Comparison of ENCODE assay signal across 10 cellular contexts in the genomic region with DNA sequence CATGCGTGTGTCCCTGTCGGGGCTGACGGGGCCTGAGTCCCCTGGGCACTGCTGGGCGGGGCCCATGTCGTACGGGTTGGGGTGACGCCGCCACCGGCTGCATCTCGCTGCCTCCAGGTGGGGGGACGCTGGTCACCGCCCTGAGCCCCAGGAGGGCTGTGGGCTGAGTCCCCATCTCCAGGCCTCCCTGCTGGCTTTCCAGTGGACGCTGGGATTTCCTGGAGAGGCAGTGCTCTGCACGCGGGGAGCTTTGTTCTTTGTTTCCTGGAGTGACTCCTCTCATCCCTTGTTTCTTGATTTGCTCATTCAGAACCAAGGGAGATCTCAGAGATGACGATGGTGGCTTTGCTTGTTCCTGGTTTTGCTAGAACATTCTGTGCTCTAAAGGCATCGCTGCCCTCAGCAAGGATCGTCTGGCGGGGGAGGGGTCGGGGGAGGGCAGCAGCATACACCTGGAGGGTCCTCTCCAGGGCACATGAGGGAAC. TPM values are rescaled to one million over a fixed set of nuclear protein-coding genes. Genes with fewer than 3 reads are reported as not detected.
A peak's percentile ranks its signal among the peaks of the same experiment; 100 is the strongest.
DNase-seq lines count a peak whose midpoint lies in the region; ATAC-seq and TF ChIP-seq lines count a peak whose summit lies in the region.
"Had no signal": no experiment of that assay in that cellular context is flagged by ENCODE, and none has a peak within 500 bp of the region (broad histone marks: within the 10 kb centered on the region; RNA-seq: fewer than 3 reads in every experiment).

No MANE protein-coding gene starts in this region.

- H3K36me3 Mint-ChIP-seq in activated B cell treated with CpG ODN at 0.5 μM for 24 hours (ENCODE audit: low read depth) = peaks cover 9% of the 10 kb centered on the region

- CTCF ChIA-PET in HEK293 (lab: Yijun Ruan, JAX) (interaction anchor here (0.6 kb wide), 1 partner anchor 36 kb away, joined by 5 read pairs; no protein-coding TSS in a partner anchor), activated B cell treated with CpG ODN at 0.5 μM for 24 hours (lab: Charles Lee) (interaction anchor here (1.1 kb wide), 1 partner anchor 26 kb away, joined by 5 read pairs; no protein-coding TSS in a partner anchor)

- H3K27me3 Mint-ChIP-seq in activated B cell treated with CpG ODN at 0.5 μM for 24 hours = no peaks in the 10 kb centered on the region

- no peaks in the 10 kb centered on the region for H3K27me3 ChIP-seq in subcutaneous abdominal adipose tissue (ENCODE audit: control insufficient read depth in 5 of 5, insufficient read depth in 4 of 5, low read length in 5 of 5)

- H3K4me1 ChIP-seq in HEK293 (ENCODE audit: control insufficient read depth, insufficient read depth, low read length) (no peaks in the 10 kb centered on the region; the same call in 1 of the 2 replicates), subcutaneous abdominal adipose tissue (ENCODE audit: control insufficient read depth in 5 of 5, insufficient read depth in 5 of 5, low read length in 5 of 5) (peaks cover 0 to 84% (median 71%) of the 10 kb centered on the region in 5 donors)

- peaks cover 0 to 6% of the 10 kb centered on the region in 2 experiments; a peak in 1 of 3 replicates for H3K36me3 ChIP-seq in HEK293 (ENCODE audit: control insufficient read depth in 2 of 2, insufficient read depth in 1 of 2, low read length in 2 of 2)
- peaks cover 0 to 15% (median 11%) of the 10 kb centered on the region in 5 donors for H3K36me3 ChIP-seq in subcutaneous abdominal adipose tissue (ENCODE audit: control insufficient read depth in 5 of 5, insufficient read depth in 5 of 5, low read length in 5 of 5)

- ATAC-seq in activated B cell treated with CpG ODN at 0.5 μM for 24 hours (ENCODE audit: low read depth) (peak; percentile 64), left colon (peak; percentile 23)

- H3K9me3 ChIP-seq in HEK293 (ENCODE audit: control insufficient read depth, insufficient read depth, low read depth, low read length) (no peaks in the 10 kb centered on the region), subcutaneous abdominal adipose tissue (ENCODE audit: control insufficient read depth in 5 of 5, low read length in 5 of 5) (no peaks in the 10 kb centered on the region)

- H3K9me3 Mint-ChIP-seq in activated B cell treated with CpG ODN at 0.5 μM for 24 hours = no peaks in the 10 kb centered on the region

- H3K27ac Mint-ChIP-seq in activated B cell treated with CpG ODN at 0.5 μM for 24 hours = peak overlapping the region; percentile 89

- peak overlapping the region; percentile 44 for H3K4me3 Mint-ChIP-seq in activated B cell treated with CpG ODN at 0.5 μM for 24 hours

- POLR2A ChIA-PET in HEK293 (lab: Yijun Ruan, JAX) (no interaction called here), activated B cell treated with CpG ODN at 0.5 μM for 24 hours (lab: Charles Lee) (interaction anchor here (0.7 to 6.0 kb wide), 4 partner anchors 20 to 110 kb away, joined by 3 to 41 read pairs (median 8); a partner anchor contains a TSS)

- intact Hi-C loops in activated B cell treated with CpG ODN at 0.5 μM for 24 hours (cut with micrococcal nuclease) = no loop called here
- intact Hi-C loops in left colon (cut with DNase I, micrococcal nuclease) = no loop called here

- no peak overlapping the region for H3K9ac ChIP-seq in subcutaneous abdominal adipose tissue (ENCODE audit: low read length in 5 of 5)

- TF ChIP-seq CTCF in HEK293 (tag by site-specific recombination; IDR thresholded peaks at IDR 0.05) = no peak
- no peak for TF ChIP-seq CTCF in activated B cell treated with CpG ODN at 0.5 μM for 24 hours (IDR thresholded peaks at IDR 0.05)

- H3K4me3 ChIP-seq in HEK293 (ENCODE audit: low read depth, low read length) = no peak overlapping the region
- no peak overlapping the region for H3K4me3 ChIP-seq in subcutaneous abdominal adipose tissue (ENCODE audit: low read depth in 1 of 5, low read length in 5 of 5)

- peak; percentile 69 for DNase-seq in activated B cell treated with CpG ODN at 0.5 μM for 24 hours
- DNase-seq in left colon = peak in 1 of 2 donors; percentile 72
- DNase-seq in amygdala (lab: John Stamatoyannopoulos, UW) = no peak
- no peak for DNase-seq in activated CD8-positive, alpha-beta memory T cell treated with anti-CD3 and anti-CD28 coated beads for 24 hours
- no peak for DNase-seq in NCI-H2196 treated with DMSO at 0.1 percent for 48 hours (lab: John Stamatoyannopoulos, UW; ENCODE audit: unreplicated experiment)
- DNase-seq in H4 (ENCODE audit: low spot score) = no peak
- DNase-seq: activated effector memory CD4-positive, alpha-beta T cell treated with anti-CD3 and anti-CD28 coated beads, Interleukin-2, amount 50 U/mL, for 16 hours; NCI-H526 treated with DMSO at 0.1 percent for 48 hours had no signal

- no peak overlapping the region for H3K27ac ChIP-seq in HEK293 (ENCODE audit: extremely low read depth, low read depth, low read length)
- H3K27ac ChIP-seq in subcutaneous abdominal adipose tissue (ENCODE audit: low read depth, low read length) = peak overlapping the region; percentile 41

- peaks cover 63% of the 10 kb centered on the region for H3K4me1 Mint-ChIP-seq in activated B cell treated with CpG ODN at 0.5 μM for 24 hours

TF ChIP-seq in HEK293, 187 proteins besides CTCF, POLR2A, EP300 and RAD21:
- TF ChIP-seq, protein P1, sequence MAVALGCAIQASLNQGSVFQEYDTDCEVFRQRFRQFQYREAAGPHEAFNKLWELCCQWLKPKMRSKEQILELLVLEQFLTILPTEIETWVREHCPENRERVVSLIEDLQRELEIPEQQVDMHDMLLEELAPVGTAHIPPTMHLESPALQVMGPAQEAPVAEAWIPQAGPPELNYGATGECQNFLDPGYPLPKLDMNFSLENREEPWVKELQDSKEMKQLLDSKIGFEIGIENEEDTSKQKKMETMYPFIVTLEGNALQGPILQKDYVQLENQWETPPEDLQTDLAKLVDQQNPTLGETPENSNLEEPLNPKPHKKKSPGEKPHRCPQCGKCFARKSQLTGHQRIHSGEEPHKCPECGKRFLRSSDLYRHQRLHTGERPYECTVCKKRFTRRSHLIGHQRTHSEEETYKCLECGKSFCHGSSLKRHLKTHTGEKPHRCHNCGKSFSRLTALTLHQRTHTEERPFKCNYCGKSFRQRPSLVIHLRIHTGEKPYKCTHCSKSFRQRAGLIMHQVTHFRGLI (tag by site-specific recombination; IDR thresholded peaks at IDR 0.05) = no peak
- TF ChIP-seq ZIC2 (tag by site-specific recombination; IDR thresholded peaks at IDR 0.05) (peak; percentile 62), ZNF830 (tag by site-specific recombination; IDR thresholded peaks at IDR 0.05; ENCODE audit: low read depth) (no peak), ZNF510 (tag by site-specific recombination; IDR thresholded peaks at IDR 0.05; ENCODE audit: insufficient replicate concordance) (no peak)

RNA-seq across cellular contexts. Expression of a gene that starts 21.0 kb away (rescaled TPM):
- 12.8 and 13.4 TPM in 2 replicates for total RNA-seq in activated B cell treated with CpG ODN at 0.5 μM for 24 hours
- total RNA-seq in left colon = 10 to 100 TPM; 51.9 to 55.3 TPM
- 2.2 and 6.2 TPM in 2 replicates for total RNA-seq in H4 (2014; rRNA removed; shearing (Covaris generic))
